ENCODE assay signal across 7 cellular contexts in the genomic region with DNA sequence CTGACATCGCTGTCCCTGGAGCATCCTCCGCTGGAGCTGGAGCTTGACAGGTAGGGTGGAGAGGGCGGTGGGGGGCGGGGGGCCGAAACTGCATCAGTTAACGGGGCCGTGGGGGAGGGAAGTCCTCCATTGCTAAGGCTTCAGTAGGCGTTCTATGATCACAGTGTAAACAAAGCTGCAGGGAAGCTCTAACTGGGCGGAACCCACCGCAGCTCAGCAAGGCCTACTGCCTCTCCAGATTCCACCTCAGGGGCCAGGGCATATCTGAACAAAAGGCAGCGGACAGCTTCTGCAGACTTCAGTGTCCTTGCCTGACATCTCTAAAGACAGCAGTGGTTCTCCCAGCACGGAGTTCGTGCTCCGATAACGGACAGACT. TPM values are rescaled to one million over a fixed set of nuclear protein-coding genes. Genes with fewer than 3 reads are reported as not detected.
DNase-seq lines count a peak whose midpoint lies in the region; ATAC-seq, FAIRE-seq and TF ChIP-seq lines count a peak whose summit lies in the region.
"Not testable (repeated sequence)": the region's sequence is repeated elsewhere in the genome, so short reads cannot be mapped to it uniquely, and the experiment has no call there.

No MANE protein-coding gene starts in this region.

- not testable (repeated sequence) for H3K27me3 ChIP-seq in CD8-positive, alpha-beta memory T cell (ENCODE audit: insufficient read depth, low read length, poor library complexity, severe bottlenecking); K562 (ENCODE audit: control insufficient read depth in 2 of 2, insufficient read depth in 2 of 2, low read length in 2 of 2); left ventricle myocardium inferior (ENCODE audit: low read depth)

- TF ChIP-seq POLR2A in K562 (conservative IDR thresholded peaks at IDR 0.05), result not testable (repeated sequence)

- not testable (repeated sequence) for H3K9me3 ChIP-seq in CD8-positive, alpha-beta memory T cell (ENCODE audit: low read length); K562 (replicated peaks; ENCODE audit: control insufficient read depth, insufficient read depth, low read depth, low read length); left ventricle myocardium inferior (replicated peaks); mucosa of descending colon

- TF ChIP-seq CTCF in LNCaP clone FGC (IDR thresholded peaks at IDR 0.05; ENCODE audit: control insufficient read depth, extremely low read depth, insufficient read depth); K562 (IDR thresholded peaks at IDR 0.05 in 2 of 3, conservative IDR thresholded peaks at IDR 0.05 in 1 of 3; ENCODE audit: insufficient read depth in 2 of 3, low read depth in 1 of 3, low read length in 3 of 3); left ventricle myocardium inferior (IDR thresholded peaks at IDR 0.05; ENCODE audit: borderline replicate concordance); mucosa of descending colon (IDR thresholded peaks at IDR 0.05): not testable (repeated sequence)

- H3K36me3 Mint-ChIP-seq in CD8-positive, alpha-beta memory T cell; stimulated activated memory B cell treated with anti-CD40 and anti-IgM and Interleukin-4, amounts not matched to agents 10 μg/mL and 1 μg/mL and 100 μg/mL, for 72 hours: not testable (repeated sequence)
- peaks cover 15% of the 10 kb centered on the region for H3K36me3 Mint-ChIP-seq in activated CD8-positive, alpha-beta T cell treated with anti-CD3 and anti-CD28 coated beads, Interleukin-2, amount 10 ng/mL, durations not matched to agents 7 days and 5 days (ENCODE audit: low read depth)

- not testable (repeated sequence) for H3K9ac ChIP-seq in K562 (ENCODE audit: insufficient read depth in 1 of 2, low read depth in 2 of 2, low read length in 2 of 2)

- H3K79me2 ChIP-seq in K562 (ENCODE audit: control insufficient read depth, insufficient read depth, low read length), result not testable (repeated sequence)

- H3K27me3 Mint-ChIP-seq in CD8-positive, alpha-beta memory T cell; activated CD8-positive, alpha-beta T cell treated with anti-CD3 and anti-CD28 coated beads, Interleukin-2, amount 10 ng/mL, durations not matched to agents 7 days and 5 days (ENCODE audit: low read depth); stimulated activated memory B cell treated with anti-CD40 and anti-IgM and Interleukin-4, amounts not matched to agents 10 μg/mL and 1 μg/mL and 100 μg/mL, for 72 hours: not testable (repeated sequence)

- not testable (repeated sequence) for TF ChIP-seq EP300 in K562 (IDR thresholded peaks at IDR 0.05; ENCODE audit: low read length)

- no CpG with 5 or more reads among the region's 15 CpGs for WGBS in K562 (ENCODE audit: insufficient coverage, low coverage, missing lambda C conversion rate)

- not testable (repeated sequence) for H3K4me1 ChIP-seq in CD8-positive, alpha-beta memory T cell (ENCODE audit: insufficient read depth, low read length); K562 (replicated peaks in 1 of 2; ENCODE audit: control insufficient read depth in 2 of 2, insufficient read depth in 2 of 2, low read length in 2 of 2); left ventricle myocardium inferior; mucosa of descending colon (ENCODE audit: low read depth)

- DNase-seq in CD8-positive, alpha-beta memory T cell; LNCaP clone FGC (ENCODE audit: low read depth); activated CD8-positive, alpha-beta T cell treated with anti-CD3 and anti-CD28 coated beads, Interleukin-2, amount 10 ng/mL, durations not matched to agents 7 days and 5 days; K562 (ENCODE audit: extremely low read depth in 1 of 4, low spot score in 3 of 4); left ventricle myocardium inferior; mucosa of descending colon: not testable (repeated sequence)

- intact Hi-C loops in K562 (cut with micrococcal nuclease), result not testable (repeated sequence)
- intact Hi-C loops in left ventricle myocardium inferior (cut with micrococcal nuclease) (loop anchor here (5.0 kb wide), 1 partner anchor 47 kb away; no protein-coding TSS in a partner anchor), mucosa of descending colon (cut with DNase I, micrococcal nuclease) (loop anchor here in 1 of 2 donors (5.0 kb wide), 1 partner anchor 47 kb away; no protein-coding TSS in a partner anchor)

- not testable (repeated sequence) for H2AFZ ChIP-seq in K562 (ENCODE audit: low read depth, low read length)

- not testable (repeated sequence) for H4K20me1 ChIP-seq in K562 (replicated peaks; ENCODE audit: control insufficient read depth, insufficient read depth, low read length)

- POLR2A ChIA-PET in CD8-positive, alpha-beta memory T cell (lab: Charles Lee); activated CD8-positive, alpha-beta T cell treated with anti-CD3 and anti-CD28 coated beads, Interleukin-2, amount 10 ng/mL, durations not matched to agents 7 days and 5 days (lab: Charles Lee); K562 (lab: Yijun Ruan, JAX): not testable (repeated sequence)

- H3K4me3 Mint-ChIP-seq in CD8-positive, alpha-beta memory T cell, result peak overlapping the region in 4 of 7 donors; percentile 9 to 55 (median 29)
- not testable (repeated sequence) for H3K4me3 Mint-ChIP-seq in activated CD8-positive, alpha-beta T cell treated with anti-CD3 and anti-CD28 coated beads, Interleukin-2, amount 10 ng/mL, durations not matched to agents 7 days and 5 days; stimulated activated memory B cell treated with anti-CD40 and anti-IgM and Interleukin-4, amounts not matched to agents 10 μg/mL and 1 μg/mL and 100 μg/mL, for 72 hours

- in situ Hi-C loops in K562 (cut with MboI), result not testable (repeated sequence)

- H3K27ac ChIP-seq in CD8-positive, alpha-beta memory T cell (ENCODE audit: low read depth, low read length); K562 (ENCODE audit: extremely low read depth, low read depth, low read length); left ventricle myocardium inferior (replicated peaks): not testable (repeated sequence)

- not testable (repeated sequence) for BruUV-seq in K562 (replicated peaks; lab: Mats Ljungman, UMichigan)

- CTCF ChIA-PET in CD8-positive, alpha-beta memory T cell (lab: Charles Lee); activated CD8-positive, alpha-beta T cell treated with anti-CD3 and anti-CD28 coated beads, Interleukin-2, amount 10 ng/mL, durations not matched to agents 7 days and 5 days (lab: Charles Lee); K562 (lab: Yijun Ruan, JAX; ENCODE audit: low intra/inter-chr PET ratio): not testable (repeated sequence)

- not testable (repeated sequence) for H3K36me3 ChIP-seq in CD8-positive, alpha-beta memory T cell (ENCODE audit: insufficient read depth, low read length); K562 (ENCODE audit: control insufficient read depth, insufficient read depth, low read length); left ventricle myocardium inferior; mucosa of descending colon (ENCODE audit: low read depth)

- H3K27ac Mint-ChIP-seq in CD8-positive, alpha-beta memory T cell, result peak overlapping the region in 1 of 8 donors; percentile 24
- not testable (repeated sequence) for H3K27ac Mint-ChIP-seq in activated CD8-positive, alpha-beta T cell treated with anti-CD3 and anti-CD28 coated beads, Interleukin-2, amount 10 ng/mL, durations not matched to agents 7 days and 5 days; stimulated activated memory B cell treated with anti-CD40 and anti-IgM and Interleukin-4, amounts not matched to agents 10 μg/mL and 1 μg/mL and 100 μg/mL, for 72 hours

- H3K4me2 ChIP-seq in K562 (ENCODE audit: insufficient read depth, low read length), result not testable (repeated sequence)

- TF ChIP-seq RAD21 in K562 (CRISPR knock-in tag; conservative IDR thresholded peaks at IDR 0.05 in 1 of 2, IDR thresholded peaks at IDR 0.05 in 1 of 2), result not testable (repeated sequence)

- not testable (repeated sequence) for H3K4me3 ChIP-seq in CD8-positive, alpha-beta memory T cell (ENCODE audit: low read length); K562; mucosa of descending colon
- H3K4me3 ChIP-seq in LNCaP clone FGC (ENCODE audit: low read depth, low read length) (peak overlapping the region; percentile 49), left ventricle myocardium inferior (peak overlapping the region; percentile 56)

- peak; percentile 54 for FAIRE-seq in K562 (lab: Jason Lieb, UNC)

- not testable (repeated sequence) for H3K9me1 ChIP-seq in K562 (ENCODE audit: control insufficient read depth, insufficient read depth, low read length)

- H3K4me1 Mint-ChIP-seq in CD8-positive, alpha-beta memory T cell; activated CD8-positive, alpha-beta T cell treated with anti-CD3 and anti-CD28 coated beads, Interleukin-2, amount 10 ng/mL, durations not matched to agents 7 days and 5 days (ENCODE audit: low read depth): not testable (repeated sequence)
- H3K4me1 Mint-ChIP-seq in stimulated activated memory B cell treated with anti-CD40 and anti-IgM and Interleukin-4, amounts not matched to agents 10 μg/mL and 1 μg/mL and 100 μg/mL, for 72 hours, result peaks cover 29% of the 10 kb centered on the region

- H3K9me3 Mint-ChIP-seq in CD8-positive, alpha-beta memory T cell; activated CD8-positive, alpha-beta T cell treated with anti-CD3 and anti-CD28 coated beads, Interleukin-2, amount 10 ng/mL, durations not matched to agents 7 days and 5 days (ENCODE audit: insufficient read depth); stimulated activated memory B cell treated with anti-CD40 and anti-IgM and Interleukin-4, amounts not matched to agents 10 μg/mL and 1 μg/mL and 100 μg/mL, for 72 hours: not testable (repeated sequence)

- ATAC-seq in activated CD8-positive, alpha-beta T cell treated with anti-CD3 and anti-CD28 coated beads, Interleukin-2, amount 10 ng/mL, durations not matched to agents 7 days and 5 days, result peak; percentile 8
- ATAC-seq in K562 (peak; percentile 41), mucosa of descending colon (peak; percentile 23)
- ATAC-seq in stimulated activated memory B cell treated with anti-CD40 and anti-IgM and Interleukin-4, amounts not matched to agents 10 μg/mL and 1 μg/mL and 100 μg/mL, for 72 hours, result peak; percentile 34

RNA-seq across cellular contexts. Expression of a gene that starts 16.7 kb away (rescaled TPM):
- 10 to 100 TPM; 24.0 to 25.2 TPM for total RNA-seq in CD8-positive, alpha-beta memory T cell
- polyA plus RNA-seq in CD8-positive, alpha-beta memory T cell, result 42.0 TPM
- total RNA-seq in activated CD8-positive, alpha-beta T cell treated with anti-CD3 and anti-CD28 coated beads, Interleukin-2, amount 10 ng/mL, durations not matched to agents 7 days and 5 days, result 10 to 100 TPM; 18.3 to 19.4 TPM
- total RNA-seq in K562 (2011; cell fraction: chromatin; rRNA removed; ENCODE audit: low replicate concordance), result 1.7 and 3.9 TPM in 2 replicates
- 2.2 and 2.9 TPM in 2 replicates for total RNA-seq in K562 (2011; cell fraction: nucleolus; rRNA removed)
- 4.3 and 6.0 TPM in 2 replicates for total RNA-seq in K562 (2011; cell fraction: nucleoplasm; rRNA removed)
- 32.0 and 35.9 TPM in 2 replicates for total RNA-seq in K562 (2014; rRNA removed)
- 7.1 and 7.7 TPM in 2 replicates for total RNA-seq in K562 (2014; rRNA removed; fragmentation: Illumina TruSeq; extraction: Trizol)
- 12.7 and 16.1 TPM in 2 replicates for total RNA-seq in K562 (2015; rRNA removed; fragmentation: Illumina TruSeq; extraction: Trizol)
- total RNA-seq in K562 (2021), result 11.4 and 12.5 TPM in 2 replicates
- 5.3 and 7.7 TPM in 2 replicates for polyA plus RNA-seq in K562 (2011; rRNA removed)
- polyA plus RNA-seq in K562 (2011; cell fraction: cytosol; rRNA removed), result 10.5 and 14.1 TPM in 2 replicates
- 6.2 and 6.5 TPM in 2 replicates for polyA plus RNA-seq in K562 (2011; cell fraction: nucleus; rRNA removed)
- 36.6 and 39.0 TPM in 2 replicates for polyA plus RNA-seq in K562 (2012)
- 8.9 and 10.1 TPM in 2 replicates for polyA plus RNA-seq in K562 (2014; fragmentation: Illumina TruSeq; extraction: Trizol)
- 1 to 10 TPM in 1 of 2 experiments, under 1 TPM in 1; 0.51 to 1.6 TPM for polyA plus RNA-seq in K562 (2014; fragmentation: Nextera tagmentation; extraction: Ambion mirVana)
- polyA plus RNA-seq in K562 (2014; rRNA removed), result 13.3 and 24.3 TPM in 2 replicates
- 3.5 and 5.6 TPM in 2 replicates for polyA minus RNA-seq in K562 (2011; rRNA and poly(A)+ RNA removed)
- 3.0 and 5.4 TPM in 2 replicates for polyA minus RNA-seq in K562 (2011; cell fraction: cytosol; rRNA and poly(A)+ RNA removed)
- 2.4 and 3.3 TPM in 2 replicates for polyA minus RNA-seq in K562 (2011; cell fraction: nucleus; rRNA and poly(A)+ RNA removed)
- total RNA-seq in left ventricle myocardium inferior, result 30.8 TPM
- total RNA-seq in mucosa of descending colon, result 10 to 100 TPM; 35.0 to 41.7 (median 36.8) TPM

RNA-seq across cellular contexts. Expression of a gene that starts 18.5 kb away (rescaled TPM):
- total RNA-seq in CD8-positive, alpha-beta memory T cell, result 10 to 100 TPM; 21.1 to 23.4 TPM
- polyA plus RNA-seq in CD8-positive, alpha-beta memory T cell, result 18.4 TPM
- total RNA-seq in activated CD8-positive, alpha-beta T cell treated with anti-CD3 and anti-CD28 coated beads, Interleukin-2, amount 10 ng/mL, durations not matched to agents 7 days and 5 days, result 10 to 100 TPM; 17.7 to 19.1 TPM
- 1.1 and 1.4 TPM in 2 replicates for total RNA-seq in K562 (2011; cell fraction: chromatin; rRNA removed; ENCODE audit: low replicate concordance)
- total RNA-seq in K562 (2011; cell fraction: nucleolus; rRNA removed), result 1.1 and 2.0 TPM in 2 replicates
- 2.5 and 2.9 TPM in 2 replicates for total RNA-seq in K562 (2011; cell fraction: nucleoplasm; rRNA removed)
- total RNA-seq in K562 (2014; rRNA removed), result 6.3 and 9.8 TPM in 2 replicates
- 5.9 and 9.0 TPM in 2 replicates for total RNA-seq in K562 (2014; rRNA removed; fragmentation: Illumina TruSeq; extraction: Trizol)
- total RNA-seq in K562 (2015; rRNA removed; fragmentation: Illumina TruSeq; extraction: Trizol), result 13.7 and 15.2 TPM in 2 replicates
- total RNA-seq in K562 (2021), result 7.0 and 8.1 TPM in 2 replicates
- polyA plus RNA-seq in K562 (2011; rRNA removed), result 4.8 and 8.1 TPM in 2 replicates
- polyA plus RNA-seq in K562 (2011; cell fraction: cytosol; rRNA removed), result 5.6 TPM in 2 replicates
- 4.1 and 5.0 TPM in 2 replicates for polyA plus RNA-seq in K562 (2011; cell fraction: nucleus; rRNA removed)
- 13.7 and 30.3 TPM in 2 replicates for polyA plus RNA-seq in K562 (2012)
- 10.5 and 12.0 TPM in 2 replicates for polyA plus RNA-seq in K562 (2014; fragmentation: Illumina TruSeq; extraction: Trizol)
- 1 to 10 TPM; 2.3 TPM for polyA plus RNA-seq in K562 (2014; fragmentation: Nextera tagmentation; extraction: Ambion mirVana)
- 7.6 and 8.9 TPM in 2 replicates for polyA plus RNA-seq in K562 (2014; rRNA removed)
- 1.8 and 3.0 TPM in 2 replicates for polyA minus RNA-seq in K562 (2011; rRNA and poly(A)+ RNA removed)
- polyA minus RNA-seq in K562 (2011; cell fraction: cytosol; rRNA and poly(A)+ RNA removed), result 2.9 and 3.6 TPM in 2 replicates
- 0.81 and 1.4 TPM in 2 replicates for polyA minus RNA-seq in K562 (2011; cell fraction: nucleus; rRNA and poly(A)+ RNA removed)
- total RNA-seq in left ventricle myocardium inferior, result 15.7 TPM
- total RNA-seq in mucosa of descending colon, result 10 to 100 TPM; 30.7 to 56.1 (median 45.9) TPM
